Comparison of ENCODE assay signal across 8 cellular contexts in the genomic region with DNA sequence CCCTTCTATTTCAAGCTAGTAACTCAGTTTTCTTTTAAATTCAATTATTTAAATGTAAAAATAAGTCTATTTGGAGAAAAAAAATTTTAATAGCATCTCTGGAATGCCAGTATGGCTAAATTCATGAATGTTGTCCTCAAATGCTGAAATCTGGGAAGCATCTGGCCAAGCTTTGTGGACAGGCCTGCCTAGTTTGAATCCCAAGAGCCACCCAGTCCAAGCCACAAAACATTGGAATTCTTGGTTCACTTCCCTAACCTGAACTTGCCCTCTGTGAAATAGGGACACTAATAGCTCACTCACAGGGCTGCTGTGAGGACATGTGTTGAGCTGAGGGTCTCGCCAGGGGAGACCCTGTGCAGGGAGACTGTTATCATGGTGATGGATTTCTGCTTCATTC. TPM values are rescaled to one million over a fixed set of nuclear protein-coding genes. Genes with fewer than 3 reads are reported as not detected.
"Had no signal": no experiment of that assay in that cellular context is flagged by ENCODE, and none has a peak within 500 bp of the region (broad histone marks: within the 10 kb centered on the region; RNA-seq: fewer than 3 reads in every experiment).

No MANE protein-coding gene starts in this region.

RNA-seq across cellular contexts. Expression of gene RHD, which starts 37.2 kb away (rescaled TPM):
- total RNA-seq: activated CD4-positive, alpha-beta T cell treated with anti-CD3 and anti-CD28 coated beads, Interleukin-2, amount 10 ng/mL, durations not matched to agents 24 days and 14 days; activated CD8-positive, alpha-beta memory T cell treated with anti-CD3 and anti-CD28 coated beads for 36 hours; activated CD8-positive, alpha-beta T cell treated with anti-CD3 and anti-CD28 coated beads for 36 hours; activated naive CD8-positive, alpha-beta T cell treated with anti-CD3 and anti-CD28 coated beads for 36 hours; ascending aorta; bronchial epithelial cell; RPMI7951; SJCRH30 had no signal
